Comparison of ENCODE assay signal across 14 cellular contexts in the genomic region with DNA sequence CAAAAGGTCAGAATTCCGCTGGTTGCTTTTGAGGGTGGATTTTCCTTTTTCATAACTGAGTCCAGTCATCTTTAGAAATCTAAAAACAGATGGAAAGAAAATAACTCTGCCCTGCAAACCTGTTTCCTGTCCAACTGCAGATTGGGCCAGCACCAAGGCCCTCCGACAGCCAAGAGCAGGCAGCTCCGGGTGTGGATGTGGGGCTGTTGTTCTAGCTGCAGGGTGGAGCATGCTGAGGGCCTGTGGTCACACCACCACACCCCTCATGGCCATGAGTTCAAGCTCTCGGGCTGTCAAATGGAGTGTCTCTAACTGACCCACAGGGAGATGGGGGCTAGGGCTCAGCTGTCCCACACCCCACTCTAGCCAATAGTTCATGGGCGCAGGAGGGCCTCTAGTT.
DNase-seq lines count a peak whose midpoint lies in the region; ATAC-seq, FAIRE-seq and TF ChIP-seq lines count a peak whose summit lies in the region.
"Had no signal": no experiment of that assay in that cellular context is flagged by ENCODE, and none has a peak within 500 bp of the region (broad histone marks: within the 10 kb centered on the region; RNA-seq: fewer than 3 reads in every experiment).

No MANE protein-coding gene starts in this region.

- POLR2A ChIA-PET in CD8-positive, alpha-beta T cell (lab: Charles Lee) = interaction anchor here (0.8 kb wide), 1 partner anchor 29 kb away, joined by 3 read pairs; no protein-coding TSS in a partner anchor

- H2AFZ ChIP-seq in Karpas-422 (ENCODE audit: low read length) = no peak overlapping the region

- no peaks in the 10 kb centered on the region for H3K9me2 ChIP-seq in Karpas-422 (replicated peaks; ENCODE audit: insufficient read depth, low read length)

- DNase-seq in Karpas-422 (peak; percentile 32), fibroblast of gingiva (ENCODE audit: low read depth) (peak; percentile 83), lower lobe of right lung (peak; percentile 57), thyroid gland (peak; percentile 45 to 60), RCC 7860 (ENCODE audit: low spot score) (no peak), activated gamma-delta T cell (lab: John Stamatoyannopoulos, UW) (no peak)
- DNase-seq in CD8-positive, alpha-beta T cell = no peak
- DNase-seq in stimulated activated effector memory CD8-positive, alpha-beta T cell treated with anti-CD3 and anti-CD28 coated beads, Interleukin-12 subunit alpha, Interleukin-12 subunit beta, amount 100 ng/mL, for 72 hours (ENCODE audit: low spot score in 2 of 2) = no peak
- DNase-seq: activated CD8-positive, alpha-beta memory T cell treated with anti-CD3 and anti-CD28 coated beads, Interleukin-2, amount 10 ng/mL, durations not matched to agents 7 days and 5 days; KBM-7; occipital lobe; testis had no signal

- H3K4me3 ChIP-seq in Karpas-422 (ENCODE audit: low read length) (no peak overlapping the region), lower lobe of right lung (no peak overlapping the region), thyroid gland (replicated peaks in 1 of 3) (no peak overlapping the region)
- no peak overlapping the region for H3K4me3 ChIP-seq in CD8-positive, alpha-beta T cell (ENCODE audit: low read depth, low read length)
- H3K4me3 ChIP-seq: testis had no signal

- H3K27me3 ChIP-seq in Karpas-422 (ENCODE audit: low read length) (no peaks in the 10 kb centered on the region), lower lobe of right lung (ENCODE audit: low read depth) (no peaks in the 10 kb centered on the region), thyroid gland (no peaks in the 10 kb centered on the region)
- no peaks in the 10 kb centered on the region for H3K27me3 ChIP-seq in CD8-positive, alpha-beta T cell (ENCODE audit: insufficient read depth, low read length)
- H3K27me3 ChIP-seq: testis had no signal

- no peaks in the 10 kb centered on the region for H3K36me3 Mint-ChIP-seq in CD8-positive, alpha-beta T cell
- H3K36me3 Mint-ChIP-seq in stimulated activated effector memory CD8-positive, alpha-beta T cell treated with anti-CD3 and anti-CD28 coated beads, Interleukin-12 subunit alpha, Interleukin-12 subunit beta, amount 100 ng/mL, for 72 hours = no peaks in the 10 kb centered on the region
- H3K36me3 Mint-ChIP-seq: activated CD8-positive, alpha-beta memory T cell treated with anti-CD3 and anti-CD28 coated beads, Interleukin-2, amount 10 ng/mL, durations not matched to agents 7 days and 5 days had no signal

- no peak for FAIRE-seq in RCC 7860 (lab: Jason Lieb, UNC)
- FAIRE-seq: keratinocyte had no signal

- no peaks in the 10 kb centered on the region for H3K36me3 ChIP-seq in Karpas-422 (ENCODE audit: insufficient read depth, low read length)
- no peaks in the 10 kb centered on the region for H3K36me3 ChIP-seq in lower lobe of right lung
- H3K36me3 ChIP-seq in thyroid gland = no peaks in the 10 kb centered on the region
- no peaks in the 10 kb centered on the region for H3K36me3 ChIP-seq in CD8-positive, alpha-beta T cell (ENCODE audit: insufficient read depth, low read length)

- H3K27ac Mint-ChIP-seq in CD8-positive, alpha-beta T cell = no peak overlapping the region
- H3K27ac Mint-ChIP-seq in stimulated activated effector memory CD8-positive, alpha-beta T cell treated with anti-CD3 and anti-CD28 coated beads, Interleukin-12 subunit alpha, Interleukin-12 subunit beta, amount 100 ng/mL, for 72 hours = no peak overlapping the region
- H3K27ac Mint-ChIP-seq: activated CD8-positive, alpha-beta memory T cell treated with anti-CD3 and anti-CD28 coated beads, Interleukin-2, amount 10 ng/mL, durations not matched to agents 7 days and 5 days had no signal

- no peaks in the 10 kb centered on the region for H3K9me3 ChIP-seq in Karpas-422 (ENCODE audit: low read length)
- H3K9me3 ChIP-seq in lower lobe of right lung = no peaks in the 10 kb centered on the region
- H3K9me3 ChIP-seq in thyroid gland = no peaks in the 10 kb centered on the region
- H3K9me3 ChIP-seq in CD8-positive, alpha-beta T cell (ENCODE audit: low read length) = no peaks in the 10 kb centered on the region
- H3K9me3 ChIP-seq: testis had no signal

- no peak overlapping the region for H3K4me2 ChIP-seq in Karpas-422 (ENCODE audit: low read depth, low read length, poor library complexity, severe bottlenecking)

- TF ChIP-seq POLR2A in thyroid gland (IDR thresholded peaks at IDR 0.05) = no peak

- H3K9ac ChIP-seq in Karpas-422 (ENCODE audit: low read length) = no peak overlapping the region

- no peak for TF ChIP-seq CTCF in lower lobe of right lung (IDR thresholded peaks at IDR 0.05)
- no peak for TF ChIP-seq CTCF in thyroid gland (IDR thresholded peaks at IDR 0.05)
- no peak for TF ChIP-seq CTCF in CD8-positive, alpha-beta T cell (IDR thresholded peaks at IDR 0.05)

- no peak overlapping the region for H3K4me3 Mint-ChIP-seq in CD8-positive, alpha-beta T cell
- H3K4me3 Mint-ChIP-seq in stimulated activated effector memory CD8-positive, alpha-beta T cell treated with anti-CD3 and anti-CD28 coated beads, Interleukin-12 subunit alpha, Interleukin-12 subunit beta, amount 100 ng/mL, for 72 hours = no peak overlapping the region
- H3K4me3 Mint-ChIP-seq: activated CD8-positive, alpha-beta memory T cell treated with anti-CD3 and anti-CD28 coated beads, Interleukin-2, amount 10 ng/mL, durations not matched to agents 7 days and 5 days had no signal

- ATAC-seq in lower lobe of right lung = peak; percentile 60 to 70
- ATAC-seq in CD8-positive, alpha-beta T cell = no peak
- ATAC-seq in stimulated activated effector memory CD8-positive, alpha-beta T cell treated with anti-CD3 and anti-CD28 coated beads, Interleukin-12 subunit alpha, Interleukin-12 subunit beta, amount 100 ng/mL, for 72 hours = no peak
- ATAC-seq: activated CD8-positive, alpha-beta memory T cell treated with anti-CD3 and anti-CD28 coated beads, Interleukin-2, amount 10 ng/mL, durations not matched to agents 7 days and 5 days; HCT116 had no signal

- H3K9me3 Mint-ChIP-seq in CD8-positive, alpha-beta T cell = no peaks in the 10 kb centered on the region
- H3K9me3 Mint-ChIP-seq in stimulated activated effector memory CD8-positive, alpha-beta T cell treated with anti-CD3 and anti-CD28 coated beads, Interleukin-12 subunit alpha, Interleukin-12 subunit beta, amount 100 ng/mL, for 72 hours = no peaks in the 10 kb centered on the region

- CTCF ChIA-PET in CD8-positive, alpha-beta T cell (lab: Charles Lee) = no interaction called here

- WGBS in thyroid gland, 2 donors = 43 to 61% methylated on average over 4 to 5 of the region's 5 CpGs

- intact Hi-C loops in lower lobe of right lung (cut with DNase I) (no loop called here), thyroid gland (cut with DNase I) (no loop called here)
- intact Hi-C loops in CD8-positive, alpha-beta T cell (cut with DNase I, micrococcal nuclease) = no loop called here

- H3K27ac ChIP-seq in Karpas-422 (ENCODE audit: low read length) = no peak overlapping the region
- H3K27ac ChIP-seq in lower lobe of right lung = peak overlapping the region; percentile 77
- H3K27ac ChIP-seq in thyroid gland = peak overlapping the region in 2 of 3 donors; percentile 68 to 75
- no peak overlapping the region for H3K27ac ChIP-seq in CD8-positive, alpha-beta T cell (ENCODE audit: low read depth, low read length)

- H4K20me1 ChIP-seq in Karpas-422 (ENCODE audit: insufficient read depth, low read depth, low read length) = no peaks in the 10 kb centered on the region

- no peaks in the 10 kb centered on the region for H3K4me1 Mint-ChIP-seq in CD8-positive, alpha-beta T cell (ENCODE audit: low read depth)
- H3K4me1 Mint-ChIP-seq in stimulated activated effector memory CD8-positive, alpha-beta T cell treated with anti-CD3 and anti-CD28 coated beads, Interleukin-12 subunit alpha, Interleukin-12 subunit beta, amount 100 ng/mL, for 72 hours = no peaks in the 10 kb centered on the region
- H3K4me1 Mint-ChIP-seq: activated CD8-positive, alpha-beta memory T cell treated with anti-CD3 and anti-CD28 coated beads, Interleukin-2, amount 10 ng/mL, durations not matched to agents 7 days and 5 days had no signal

- peaks cover 2% of the 10 kb centered on the region for H3K27me3 Mint-ChIP-seq in CD8-positive, alpha-beta T cell (ENCODE audit: low read depth)

- no peaks in the 10 kb centered on the region for H3K79me2 ChIP-seq in Karpas-422 (ENCODE audit: low read length)

- no peaks in the 10 kb centered on the region for H3K4me1 ChIP-seq in Karpas-422 (ENCODE audit: low read length)
- peaks cover 24% of the 10 kb centered on the region for H3K4me1 ChIP-seq in lower lobe of right lung
- H3K4me1 ChIP-seq in thyroid gland = peaks cover 14 to 27% of the 10 kb centered on the region in 2 donors
- no peaks in the 10 kb centered on the region for H3K4me1 ChIP-seq in CD8-positive, alpha-beta T cell (ENCODE audit: insufficient read depth, low read length)

Comparison
In these comparisons a context has a peak if more than half of its experiments do, and no peak if none do; other contexts are left out.
1. DNase-seq: peak in Karpas-422 (single experiment), fibroblast of gingiva (single experiment), lower lobe of right lung (single experiment) and thyroid gland (2 of 2); none in CD8-positive, alpha-beta T cell (0 of 7), stimulated activated effector memory CD8-positive, alpha-beta T cell treated with anti-CD3 and anti-CD28 coated beads, Interleukin-12 subunit alpha, Interleukin-12 subunit beta, amount 100 ng/mL, for 72 hours (0 of 2), RCC 7860 (single experiment) and activated gamma-delta T cell (single experiment).
2. H3K27ac ChIP-seq: peak in lower lobe of right lung (single experiment) and thyroid gland (2 of 3); none in Karpas-422 (single experiment) and CD8-positive, alpha-beta T cell (single experiment).
3. ATAC-seq: peak in lower lobe of right lung (2 of 2); none in CD8-positive, alpha-beta T cell (single experiment) and stimulated activated effector memory CD8-positive, alpha-beta T cell treated with anti-CD3 and anti-CD28 coated beads, Interleukin-12 subunit alpha, Interleukin-12 subunit beta, amount 100 ng/mL, for 72 hours (single experiment).